Comparison of ENCODE assay signal across 12 cellular contexts in genomic region chr3:195802795-195803194, GRCh38. TPM values are rescaled to one million over a fixed set of nuclear protein-coding genes. Genes with fewer than 3 reads are reported as not detected.
DNase-seq lines count a peak whose midpoint lies in the region; ATAC-seq and TF ChIP-seq lines count a peak whose summit lies in the region.
"Had no signal": no experiment of that assay in that cellular context is flagged by ENCODE, and none has a peak within 500 bp of the region (broad histone marks: within the 10 kb centered on the region; RNA-seq: fewer than 3 reads in every experiment).

No MANE protein-coding gene starts in this region.

- intact Hi-C loops in activated T-helper 1 cell treated with anti-CD3 and anti-CD28 coated beads, Interleukin-12 subunit alpha, Interleukin-12 subunit beta, Interleukin-2, Interleukin-4 antibody, amounts not matched to agents 30 ng/mL and 10 ng/mL and 1 ng/mL, durations not matched to agents 14 hours and 24 hours and 36 hours (cut with micrococcal nuclease), result no loop called here
- intact Hi-C loops in left lung (cut with DNase I) (no loop called here), vagina (cut with DNase I) (no loop called here)

- H3K9me3 Mint-ChIP-seq in stimulated activated naive CD8-positive, alpha-beta T cell treated with anti-CD3 and anti-CD28 coated beads, Interleukin-15, amount 100 ng/mL, for 72 hours, result no peaks in the 10 kb centered on the region
- H3K9me3 Mint-ChIP-seq in activated T-helper 1 cell treated with anti-CD3 and anti-CD28 coated beads, Interleukin-12 subunit alpha, Interleukin-12 subunit beta, Interleukin-2, Interleukin-4 antibody, amounts not matched to agents 30 ng/mL and 10 ng/mL and 1 ng/mL, durations not matched to agents 14 hours and 24 hours and 36 hours, result peaks cover 7% of the 10 kb centered on the region

- H3K27me3 Mint-ChIP-seq in stimulated activated naive CD8-positive, alpha-beta T cell treated with anti-CD3 and anti-CD28 coated beads, Interleukin-15, amount 100 ng/mL, for 72 hours, result peaks cover 25% of the 10 kb centered on the region
- no peaks in the 10 kb centered on the region for H3K27me3 Mint-ChIP-seq in activated T-helper 1 cell treated with anti-CD3 and anti-CD28 coated beads, Interleukin-12 subunit alpha, Interleukin-12 subunit beta, Interleukin-2, Interleukin-4 antibody, amounts not matched to agents 30 ng/mL and 10 ng/mL and 1 ng/mL, durations not matched to agents 14 hours and 24 hours and 36 hours (ENCODE audit: insufficient read depth)

- H3K4me3 ChIP-seq in left lung (no peak overlapping the region), vagina (peak overlapping the region; percentile 12 to 29)

- no peak for TF ChIP-seq POLR2A in vagina (IDR thresholded peaks at IDR 0.05)

- ATAC-seq in stimulated activated naive CD8-positive, alpha-beta T cell treated with anti-CD3 and anti-CD28 coated beads, Interleukin-15, amount 100 ng/mL, for 72 hours, result no peak
- ATAC-seq in stimulated activated naive CD8-positive, alpha-beta T cell treated with anti-CD3 and anti-CD28 coated beads, Interleukin-15, Interleukin-2, amounts not matched to agents 100 U/mL and 50 U/mL, for 24 hours, result no peak
- ATAC-seq in left lung (peak; percentile 11), GM18519 (IDR thresholded peaks at IDR 0.05; ENCODE audit: low FRiP score, unreplicated experiment) (no peak)

- no peak for DNase-seq in stimulated activated naive CD8-positive, alpha-beta T cell treated with anti-CD3 and anti-CD28 coated beads, Interleukin-15, amount 100 ng/mL, for 72 hours
- DNase-seq in stimulated activated naive CD8-positive, alpha-beta T cell treated with anti-CD3 and anti-CD28 coated beads, Interleukin-15, Interleukin-2, amounts not matched to agents 100 U/mL and 50 U/mL, for 24 hours, result no peak
- no peak for DNase-seq in activated T-helper 1 cell treated with anti-CD3 and anti-CD28 coated beads, Interleukin-12 subunit alpha, Interleukin-12 subunit beta, Interleukin-2, Interleukin-4 antibody, amounts not matched to agents 30 ng/mL and 10 ng/mL and 1 ng/mL, durations not matched to agents 14 hours and 24 hours and 36 hours (ENCODE audit: low spot score)
- DNase-seq in left lung, result no peak
- no peak for DNase-seq in vagina (ENCODE audit: extremely low spot score in 2 of 2)
- no peak for DNase-seq in GM10266 (ENCODE audit: extremely low spot score)
- no peak for DNase-seq in AG20443 (ENCODE audit: low spot score)
- DNase-seq: activated gamma-delta T cell, Caco-2, KG1 had no signal

- H3K4me3 Mint-ChIP-seq in stimulated activated naive CD8-positive, alpha-beta T cell treated with anti-CD3 and anti-CD28 coated beads, Interleukin-15, amount 100 ng/mL, for 72 hours, result peak overlapping the region; percentile 52 to 76
- H3K4me3 Mint-ChIP-seq in activated T-helper 1 cell treated with anti-CD3 and anti-CD28 coated beads, Interleukin-12 subunit alpha, Interleukin-12 subunit beta, Interleukin-2, Interleukin-4 antibody, amounts not matched to agents 30 ng/mL and 10 ng/mL and 1 ng/mL, durations not matched to agents 14 hours and 24 hours and 36 hours, result peak overlapping the region; percentile 72

- H3K27ac ChIP-seq in left lung (no peak overlapping the region), vagina (peak overlapping the region; percentile 43)

- H3K27me3 ChIP-seq in left lung, result peaks cover 0 to 47% of the 10 kb centered on the region in 2 donors
- no peaks in the 10 kb centered on the region for H3K27me3 ChIP-seq in vagina

- H3K36me3 Mint-ChIP-seq in activated T-helper 1 cell treated with anti-CD3 and anti-CD28 coated beads, Interleukin-12 subunit alpha, Interleukin-12 subunit beta, Interleukin-2, Interleukin-4 antibody, amounts not matched to agents 30 ng/mL and 10 ng/mL and 1 ng/mL, durations not matched to agents 14 hours and 24 hours and 36 hours (ENCODE audit: low read depth), result peaks cover 14% of the 10 kb centered on the region

- H3K9me3 ChIP-seq in left lung, result no peaks in the 10 kb centered on the region
- H3K9me3 ChIP-seq in vagina, result no peaks in the 10 kb centered on the region
- H3K9me3 ChIP-seq: Caco-2 had no signal

- peak overlapping the region; percentile 10 to 49 for H3K27ac Mint-ChIP-seq in stimulated activated naive CD8-positive, alpha-beta T cell treated with anti-CD3 and anti-CD28 coated beads, Interleukin-15, amount 100 ng/mL, for 72 hours
- peak overlapping the region; percentile 95 for H3K27ac Mint-ChIP-seq in activated T-helper 1 cell treated with anti-CD3 and anti-CD28 coated beads, Interleukin-12 subunit alpha, Interleukin-12 subunit beta, Interleukin-2, Interleukin-4 antibody, amounts not matched to agents 30 ng/mL and 10 ng/mL and 1 ng/mL, durations not matched to agents 14 hours and 24 hours and 36 hours

- TF ChIP-seq CTCF in left lung (IDR thresholded peaks at IDR 0.05) (no peak), vagina (IDR thresholded peaks at IDR 0.05) (no peak), GM10266 (IDR thresholded peaks at IDR 0.05; ENCODE audit: control insufficient read depth, insufficient read depth, low read depth, missing control alignments) (no peak)

- peaks cover 0 to 25% of the 10 kb centered on the region in 2 donors for H3K4me1 ChIP-seq in left lung
- H3K4me1 ChIP-seq in vagina, result peaks cover 18% of the 10 kb centered on the region
- H3K4me1 ChIP-seq: Caco-2 had no signal

- peaks cover 57% of the 10 kb centered on the region for H3K4me1 Mint-ChIP-seq in stimulated activated naive CD8-positive, alpha-beta T cell treated with anti-CD3 and anti-CD28 coated beads, Interleukin-15, amount 100 ng/mL, for 72 hours
- H3K4me1 Mint-ChIP-seq in activated T-helper 1 cell treated with anti-CD3 and anti-CD28 coated beads, Interleukin-12 subunit alpha, Interleukin-12 subunit beta, Interleukin-2, Interleukin-4 antibody, amounts not matched to agents 30 ng/mL and 10 ng/mL and 1 ng/mL, durations not matched to agents 14 hours and 24 hours and 36 hours (ENCODE audit: low read depth), result peaks cover 60% of the 10 kb centered on the region

- H3K36me3 ChIP-seq in left lung (no peaks in the 10 kb centered on the region), vagina (no peaks in the 10 kb centered on the region)

RNA-seq across cellular contexts. Expression of gene MUC4, which starts 8.9 kb away (rescaled TPM):
- 1.6 and 2.4 TPM in 2 replicates for total RNA-seq in activated T-helper 1 cell treated with anti-CD3 and anti-CD28 coated beads, Interleukin-12 subunit alpha, Interleukin-12 subunit beta, Interleukin-2, Interleukin-4 antibody, amounts not matched to agents 30 ng/mL and 10 ng/mL and 1 ng/mL, durations not matched to agents 14 hours and 24 hours and 36 hours
- total RNA-seq in left lung (10 to 100 TPM in 1 of 2 donors, 1 to 10 TPM in 1; 2.9 to 12.8 TPM), vagina (36.1 TPM)
- total RNA-seq: pulmonary artery endothelial cell had no signal

Comparison
In these comparisons a context has a peak if more than half of its experiments do, and no peak if none do; other contexts are left out.
1. H3K4me3 ChIP-seq: peak in vagina (2 of 2); none in left lung (0 of 2).